Comparison of ENCODE assay signal across 34 cellular contexts in the genomic region with DNA sequence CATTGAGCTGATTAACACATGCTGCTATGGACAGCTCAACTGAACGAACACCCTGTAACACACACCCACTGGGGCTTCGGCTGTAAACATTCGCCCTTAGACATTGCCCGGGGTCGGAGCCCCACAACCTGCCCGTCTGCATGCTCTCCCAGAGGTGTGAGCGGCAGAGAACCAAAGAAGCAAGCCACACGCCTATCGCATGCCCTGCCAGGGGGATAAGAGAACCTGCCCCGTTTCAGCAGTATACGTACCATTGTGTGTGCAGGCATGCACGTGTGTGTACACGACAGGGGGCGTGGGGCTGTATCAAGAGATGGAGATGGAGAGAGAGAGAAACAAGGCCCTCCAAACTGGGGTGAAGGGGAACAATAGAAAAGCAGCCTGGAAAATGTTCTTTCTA.
"Had no signal": no experiment of that assay in that cellular context is flagged by ENCODE, and none has a peak within 500 bp of the region (broad histone marks: within the 10 kb centered on the region; RNA-seq: fewer than 3 reads in every experiment).

No MANE protein-coding gene starts in this region.

- H3K9me3 ChIP-seq: MG63 had no signal

- DNase-seq: Karpas-422, Kasumi-1, MG63, MM.1S, MV-4-11, NCI-H1048, NCI-H1092, NCI-H1092 treated with DMSO at 0.1 percent for 48 hours, NCI-H1105, NCI-H1105 treated with DMSO at 0.1 percent for 48 hours, NCI-H1417, NCI-H1417 treated with DMSO at 0.1 percent for 48 hours, NCI-H1436, NCI-H1436 treated with DMSO at 0.1 percent for 48 hours, NCI-H146, NCI-H1694, NCI-H1694 treated with DMSO at 0.1 percent for 48 hours, NCI-H187, NCI-H187 treated with DMSO at 0.1 percent for 48 hours, NCI-H1930, NCI-H2029, NCI-H2029 treated with DMSO at 0.1 percent for 48 hours, NCI-H2081, NCI-H2081 treated with DMSO at 0.1 percent for 48 hours, NCI-H2107, NCI-H2171, NCI-H2171 treated with DMSO at 0.1 percent for 48 hours, NCI-H2227 treated with DMSO at 0.1 percent for 48 hours, NCI-H226, NCI-H345, NCI-H446, NCI-H446 treated with DMSO at 0.1 percent for 48 hours, NCI-H510A, NCI-H510A treated with DMSO at 0.1 percent for 48 hours had no signal

- H3K36me3 ChIP-seq: MG63 had no signal

- H3K4me3 ChIP-seq: MG63 had no signal
